In genomic region chr2:205868773-205869333, GRCh38 we compare ENCODE assay signal across 10 cellular contexts.
DNase-seq lines count a peak whose midpoint lies in the region; ATAC-seq and TF ChIP-seq lines count a peak whose summit lies in the region.
"Had no signal": no experiment of that assay in that cellular context is flagged by ENCODE, and none has a peak within 500 bp of the region (broad histone marks: within the 10 kb centered on the region; RNA-seq: fewer than 3 reads in every experiment).

No MANE protein-coding gene starts in this region.

- CTCF ChIA-PET in mammary epithelial cell (lab: Charles Lee; ENCODE audit: low non-redundant PET) = no interaction called here

- H3K4me1 ChIP-seq in mammary epithelial cell (ENCODE audit: insufficient read depth, low read length) = peaks cover 17% of the 10 kb centered on the region

- H3K36me3 ChIP-seq in mammary epithelial cell (ENCODE audit: insufficient read depth, low read length) = no peaks in the 10 kb centered on the region

- 75% methylated on average over 8 of the region's 8 CpGs for WGBS in mammary epithelial cell (ENCODE audit: low coverage, missing lambda C conversion rate)

- H3K9me3 ChIP-seq in mammary epithelial cell (replicated peaks; ENCODE audit: insufficient read depth, low read length) = no peaks in the 10 kb centered on the region

- no peak overlapping the region for H3K4me2 ChIP-seq in mammary epithelial cell (ENCODE audit: insufficient read depth, low read depth, low read length)

- no TSS peak for BruUV-seq in mammary epithelial cell (replicated peaks; lab: Mats Ljungman, UMichigan)

- H3K4me3 ChIP-seq in mammary epithelial cell (replicated peaks in 1 of 3; ENCODE audit: insufficient read depth in 1 of 3, low read depth in 2 of 3, low read length in 3 of 3) = no peak overlapping the region

- H2AFZ ChIP-seq in mammary epithelial cell (ENCODE audit: low read depth, low read length) = no peak overlapping the region

- no peak for TF ChIP-seq CTCF in mammary epithelial cell (conservative IDR thresholded peaks at IDR 0.05 in 1 of 2, IDR thresholded peaks at IDR 0.05 in 1 of 2; ENCODE audit: extremely low read depth in 1 of 2, insufficient read depth in 1 of 2, low read depth in 1 of 2, low read length in 2 of 2)

- dilution Hi-C loops in mammary epithelial cell (cut with HindIII; ENCODE audit: low sequenced_read_pairs) = no loop called here

- H3K9ac ChIP-seq in mammary epithelial cell (ENCODE audit: insufficient read depth, low read length) = no peak overlapping the region

- H3K79me2 ChIP-seq in mammary epithelial cell (ENCODE audit: insufficient read depth, low read length) = no peaks in the 10 kb centered on the region

- H3K27ac ChIP-seq in mammary epithelial cell (ENCODE audit: insufficient read depth, low read depth, low read length) = no peak overlapping the region

- H3K27me3 ChIP-seq in mammary epithelial cell (ENCODE audit: insufficient read depth, low read length) = no peaks in the 10 kb centered on the region

- in situ Hi-C loops in mammary epithelial cell (cut with MboI; ENCODE audit: low sequenced_read_pairs in 2 of 2) = no loop called here

- no peak for ATAC-seq in GM19351 (IDR thresholded peaks at IDR 0.05; ENCODE audit: unreplicated experiment)

- H4K20me1 ChIP-seq in mammary epithelial cell (ENCODE audit: insufficient read depth, low read length) = no peaks in the 10 kb centered on the region

- intact Hi-C loops in mammary epithelial cell (cut with micrococcal nuclease) = no loop called here

- DNase-seq in stimulated activated CD4-positive, alpha-beta T cell treated with anti-CD3 and anti-CD28 coated beads, Interleukin-15, amount 100 ng/mL, for 48 hours (ENCODE audit: low read depth in 2 of 2) = peak; percentile 7 to 22
- DNase-seq in stimulated activated CD4-positive, alpha-beta T cell treated with anti-CD3 and anti-CD28 coated beads, Interleukin-4, amount 100 ng/mL, for 4 hours = no peak
- DNase-seq in Kasumi-1 (lab: John Stamatoyannopoulos, UW) (peak; percentile 55 to 74), mammary epithelial cell (peak; percentile 72), COR-L47 (lab: John Stamatoyannopoulos, UW) (no peak), NCI-H82 treated with DMSO at 0.1 percent for 48 hours (lab: John Stamatoyannopoulos, UW; ENCODE audit: unreplicated experiment) (no peak), dedifferentiated amniotic fluid mesenchymal stem cell (ENCODE audit: extremely low spot score) (no peak)
- DNase-seq: NCI-H526, posterior cingulate gyrus had no signal

Comparison
In these comparisons a context has a peak if more than half of its experiments do, and no peak if none do; other contexts are left out.
1. DNase-seq: peak in stimulated activated CD4-positive, alpha-beta T cell treated with anti-CD3 and anti-CD28 coated beads, Interleukin-15, amount 100 ng/mL, for 48 hours (2 of 2), Kasumi-1 (2 of 2) and mammary epithelial cell (single experiment); none in stimulated activated CD4-positive, alpha-beta T cell treated with anti-CD3 and anti-CD28 coated beads, Interleukin-4, amount 100 ng/mL, for 4 hours (0 of 2), COR-L47 (single experiment), NCI-H82 treated with DMSO at 0.1 percent for 48 hours (single experiment) and dedifferentiated amniotic fluid mesenchymal stem cell (single experiment).